ENCODE assay signal across 25 cellular contexts in genomic region chr20:20454367-20454766, GRCh38.
"Had no signal": no experiment of that assay in that cellular context is flagged by ENCODE, and none has a peak within 500 bp of the region (broad histone marks: within the 10 kb centered on the region; RNA-seq: fewer than 3 reads in every experiment).

No MANE protein-coding gene starts in this region.

- H3K9me3 Mint-ChIP-seq: natural killer cell treated with Interleukin-12 subunit alpha and Interleukin-12 subunit beta and Interleukin-15 and Interleukin-18, amount 100 ng/mL, for 72 hours had no signal

- H3K4me3 ChIP-seq: ascending aorta, esophagus muscularis mucosa, ovary, prostate gland, stomach, suprapubic skin, tibial nerve had no signal

- H3K36me3 ChIP-seq: ovary, prostate gland had no signal

- H3K27me3 Mint-ChIP-seq: natural killer cell treated with Interleukin-12 subunit alpha and Interleukin-12 subunit beta and Interleukin-15 and Interleukin-18, amount 100 ng/mL, for 72 hours had no signal

- H3K9me3 ChIP-seq: ascending aorta, esophagus muscularis mucosa, ovary, prostate gland, stomach, suprapubic skin, tibial nerve had no signal

- ATAC-seq: natural killer cell treated with Interleukin-12 subunit alpha and Interleukin-12 subunit beta and Interleukin-15 and Interleukin-18, amount 100 ng/mL, for 72 hours had no signal

- H3K27ac Mint-ChIP-seq: natural killer cell treated with Interleukin-12 subunit alpha and Interleukin-12 subunit beta and Interleukin-15 and Interleukin-18, amount 100 ng/mL, for 72 hours had no signal

- DNase-seq: activated CD4-positive, alpha-beta T cell treated with anti-CD3 and anti-CD28 coated beads for 48 hours; activated CD4-positive, CD25-positive, alpha-beta regulatory T cell; activated CD8-positive, alpha-beta memory T cell treated with anti-CD3 and anti-CD28 coated beads for 24 hours; activated CD8-positive, alpha-beta memory T cell treated with anti-CD3 and anti-CD28 coated beads, Interleukin-2, amount 50 U/mL, for 4 hours; activated gamma-delta T cell; activated naive CD4-positive, alpha-beta T cell treated with anti-CD3 and anti-CD28 coated beads, Interleukin-2, amount 50 U/mL, for 16 hours; activated T-cell treated with anti-CD3 and anti-CD28 coated beads, Interleukin-2, amount 50 U/mL, for 48 hours; central memory CD4-positive, alpha-beta T cell; dermis blood vessel endothelial cell; effector memory CD4-positive, alpha-beta T cell; hippocampal formation; left ventricle myocardium superior; mammary epithelial cell; midbrain; ovary; stimulated activated CD4-positive, alpha-beta T cell treated with anti-CD3 and anti-CD28 coated beads, Interleukin-12 subunit alpha, Interleukin-12 subunit beta, amount 100 ng/mL, for 4 hours; stimulated activated CD4-positive, alpha-beta T cell treated with anti-CD3 and anti-CD28 coated beads, Interleukin-4, amount 100 ng/mL, for 4 hours; stomach; T1000 had no signal

- H3K27me3 ChIP-seq: ascending aorta, esophagus muscularis mucosa, ovary, stomach, suprapubic skin, tibial nerve had no signal

- H3K4me1 ChIP-seq: prostate gland had no signal
